1 cellular context compared by ENCODE assay signal in the genomic region with DNA sequence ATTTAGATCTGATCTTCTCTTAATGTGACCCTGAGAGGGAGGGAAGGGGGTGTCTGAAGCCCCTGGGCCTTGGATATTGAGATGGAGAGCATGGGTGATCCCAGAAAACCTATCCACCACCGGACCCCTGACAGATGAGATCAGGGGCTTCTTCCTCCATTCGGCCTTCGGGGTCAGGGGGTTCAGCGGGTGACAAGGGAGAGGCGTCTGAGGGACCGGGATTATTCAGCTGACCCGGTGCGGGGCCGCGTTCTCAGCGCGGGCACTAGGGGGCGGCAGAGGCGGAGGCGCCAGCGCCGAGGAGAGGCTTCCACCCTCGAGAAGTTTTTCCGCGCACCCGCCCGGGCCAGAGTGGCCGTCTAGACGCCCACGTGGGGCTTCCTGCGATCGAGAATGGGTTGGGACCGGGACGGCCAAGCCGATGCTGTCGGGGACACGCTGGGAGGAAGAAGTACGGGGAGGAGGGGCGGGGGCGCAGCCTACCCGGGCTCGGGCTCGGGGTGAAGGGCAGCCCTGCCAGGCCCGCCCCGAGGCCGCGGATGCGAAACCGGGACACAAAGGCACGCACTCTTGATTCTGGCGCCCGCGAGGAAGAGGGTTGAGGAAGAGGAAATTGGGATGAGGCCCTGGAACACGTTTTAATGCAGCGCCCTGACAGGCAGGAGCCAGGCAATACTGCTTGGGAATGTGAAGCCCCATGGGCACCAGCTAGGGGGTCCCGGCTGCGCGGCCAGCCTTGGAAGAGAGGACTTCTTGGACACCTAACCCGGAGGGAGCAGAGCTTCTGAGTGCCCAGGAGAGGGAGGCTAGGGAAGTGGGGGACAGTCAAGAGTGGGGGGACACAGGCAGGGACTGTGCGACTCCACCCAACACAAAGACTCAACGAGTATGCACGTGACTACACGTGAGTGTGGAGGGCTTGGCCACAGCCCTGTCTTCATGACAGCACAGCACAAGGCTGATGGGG.
TF ChIP-seq lines count a peak whose summit lies in the region.

No MANE protein-coding gene starts in this region.

TF ChIP-seq in HepG2, 621 proteins besides CTCF, POLR2A, EP300 and RAD21 (continued from another document and continues in another):
- TF ChIP-seq, protein P1, sequence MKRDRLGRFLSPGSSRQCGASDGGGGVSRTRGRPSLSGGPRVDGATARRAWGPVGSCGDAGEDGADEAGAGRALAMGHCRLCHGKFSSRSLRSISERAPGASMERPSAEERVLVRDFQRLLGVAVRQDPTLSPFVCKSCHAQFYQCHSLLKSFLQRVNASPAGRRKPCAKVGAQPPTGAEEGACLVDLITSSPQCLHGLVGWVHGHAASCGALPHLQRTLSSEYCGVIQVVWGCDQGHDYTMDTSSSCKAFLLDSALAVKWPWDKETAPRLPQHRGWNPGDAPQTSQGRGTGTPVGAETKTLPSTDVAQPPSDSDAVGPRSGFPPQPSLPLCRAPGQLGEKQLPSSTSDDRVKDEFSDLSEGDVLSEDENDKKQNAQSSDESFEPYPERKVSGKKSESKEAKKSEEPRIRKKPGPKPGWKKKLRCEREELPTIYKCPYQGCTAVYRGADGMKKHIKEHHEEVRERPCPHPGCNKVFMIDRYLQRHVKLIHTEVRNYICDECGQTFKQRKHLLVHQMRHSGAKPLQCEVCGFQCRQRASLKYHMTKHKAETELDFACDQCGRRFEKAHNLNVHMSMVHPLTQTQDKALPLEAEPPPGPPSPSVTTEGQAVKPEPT (CRISPR knock-in tag; IDR thresholded peaks at IDR 0.05; ENCODE audit: low read depth) = no peak
- TF ChIP-seq ADNP (CRISPR knock-in tag; IDR thresholded peaks at IDR 0.05) = no peak
- no peak; the same call in 1 of the 2 replicates for TF ChIP-seq FOSL2 (CRISPR knock-in tag; IDR thresholded peaks at IDR 0.05)
- no peak for TF ChIP-seq ZFP90 (CRISPR knock-in tag; IDR thresholded peaks at IDR 0.05; ENCODE audit: borderline replicate concordance)
- peak; percentile 49; the same call in 1 of the 2 replicates for TF ChIP-seq ZNF605 (CRISPR knock-in tag; IDR thresholded peaks at IDR 0.05)
- TF ChIP-seq ZBTB1 (CRISPR knock-in tag; IDR thresholded peaks at IDR 0.05; ENCODE audit: borderline replicate concordance) = no peak
- TF ChIP-seq REPIN1 (CRISPR knock-in tag; IDR thresholded peaks at IDR 0.05; ENCODE audit: borderline replicate concordance, low read depth) = 0 out of 2 replicates have a peak, but pooled peaks have one; percentile 2
- TF ChIP-seq, protein P2, sequence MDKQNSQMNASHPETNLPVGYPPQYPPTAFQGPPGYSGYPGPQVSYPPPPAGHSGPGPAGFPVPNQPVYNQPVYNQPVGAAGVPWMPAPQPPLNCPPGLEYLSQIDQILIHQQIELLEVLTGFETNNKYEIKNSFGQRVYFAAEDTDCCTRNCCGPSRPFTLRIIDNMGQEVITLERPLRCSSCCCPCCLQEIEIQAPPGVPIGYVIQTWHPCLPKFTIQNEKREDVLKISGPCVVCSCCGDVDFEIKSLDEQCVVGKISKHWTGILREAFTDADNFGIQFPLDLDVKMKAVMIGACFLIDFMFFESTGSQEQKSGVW (CRISPR knock-in tag; IDR thresholded peaks at IDR 0.05; ENCODE audit: borderline replicate concordance) = no peak
- peak; percentile 89 for TF ChIP-seq ZNF777 (CRISPR knock-in tag; IDR thresholded peaks at IDR 0.05)
- TF ChIP-seq CEBPB (IDR thresholded peaks at IDR 0.05; ENCODE audit: borderline replicate concordance, low read depth, low read length) = no peak
- no peak for TF ChIP-seq ZNF20 (CRISPR knock-in tag; IDR thresholded peaks at IDR 0.05)
- TF ChIP-seq IRF2 (CRISPR knock-in tag; IDR thresholded peaks at IDR 0.05) = no peak
- 0 out of 2 replicates have a peak, but pooled peaks have one; percentile 40 for TF ChIP-seq CAMTA2 (CRISPR knock-in tag; IDR thresholded peaks at IDR 0.05; ENCODE audit: borderline replicate concordance)
- TF ChIP-seq ZNF354B (CRISPR knock-in tag; IDR thresholded peaks at IDR 0.05) = no peak
- TF ChIP-seq HNRNPK (IDR thresholded peaks at IDR 0.05; ENCODE audit: low read depth, low read length, poor library complexity, severe bottlenecking) = peak; percentile 49
- TF ChIP-seq GABPB1 (CRISPR knock-in tag; IDR thresholded peaks at IDR 0.05) = peak; percentile 65; the same call in 1 of the 2 replicates
- TF ChIP-seq, protein P3, sequence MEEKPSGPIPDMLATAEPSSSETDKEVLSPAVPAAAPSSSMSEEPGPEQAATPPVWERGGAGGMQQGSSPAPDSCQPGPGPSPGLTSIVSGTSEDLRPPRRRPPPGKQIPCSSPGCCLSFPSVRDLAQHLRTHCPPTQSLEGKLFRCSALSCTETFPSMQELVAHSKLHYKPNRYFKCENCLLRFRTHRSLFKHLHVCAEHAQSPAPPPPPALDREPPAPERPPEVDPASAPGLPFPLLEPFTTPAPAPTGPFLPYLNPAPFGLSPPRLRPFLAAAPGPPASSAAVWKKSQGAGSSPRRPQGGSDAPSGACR (CRISPR knock-in tag; IDR thresholded peaks at IDR 0.05) = 0 out of 2 replicates have a peak, but pooled peaks have one; percentile 75
- TF ChIP-seq, protein P4, sequence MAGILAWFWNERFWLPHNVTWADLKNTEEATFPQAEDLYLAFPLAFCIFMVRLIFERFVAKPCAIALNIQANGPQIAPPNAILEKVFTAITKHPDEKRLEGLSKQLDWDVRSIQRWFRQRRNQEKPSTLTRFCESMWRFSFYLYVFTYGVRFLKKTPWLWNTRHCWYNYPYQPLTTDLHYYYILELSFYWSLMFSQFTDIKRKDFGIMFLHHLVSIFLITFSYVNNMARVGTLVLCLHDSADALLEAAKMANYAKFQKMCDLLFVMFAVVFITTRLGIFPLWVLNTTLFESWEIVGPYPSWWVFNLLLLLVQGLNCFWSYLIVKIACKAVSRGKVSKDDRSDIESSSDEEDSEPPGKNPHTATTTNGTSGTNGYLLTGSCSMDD (CRISPR knock-in tag; IDR thresholded peaks at IDR 0.05) = no peak
- no peak for TF ChIP-seq ZSCAN20 (CRISPR knock-in tag; IDR thresholded peaks at IDR 0.05; ENCODE audit: borderline replicate concordance)
- TF ChIP-seq, protein P5, sequence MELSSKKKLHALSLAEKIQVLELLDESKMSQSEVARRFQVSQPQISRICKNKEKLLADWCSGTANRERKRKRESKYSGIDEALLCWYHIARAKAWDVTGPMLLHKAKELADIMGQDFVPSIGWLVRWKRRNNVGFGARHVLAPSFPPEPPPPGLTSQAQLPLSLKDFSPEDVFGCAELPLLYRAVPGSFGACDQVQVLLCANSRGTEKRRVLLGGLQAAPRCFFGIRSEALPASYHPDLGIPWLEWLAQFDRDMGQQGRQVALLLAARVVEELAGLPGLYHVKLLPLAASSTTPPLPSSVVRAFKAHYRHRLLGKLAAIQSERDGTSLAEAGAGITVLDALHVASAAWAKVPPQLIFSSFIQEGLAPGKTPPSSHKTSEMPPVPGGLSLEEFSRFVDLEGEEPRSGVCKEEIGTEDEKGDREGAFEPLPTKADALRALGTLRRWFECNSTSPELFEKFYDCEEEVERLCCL (CRISPR knock-in tag; IDR thresholded peaks at IDR 0.05; ENCODE audit: borderline replicate concordance) = no peak
- TF ChIP-seq ZNF724P (CRISPR knock-in tag; IDR thresholded peaks at IDR 0.05; ENCODE audit: borderline replicate concordance) = 0 out of 2 replicates have a peak, but pooled peaks have one; percentile 58
- TF ChIP-seq, protein P6, sequence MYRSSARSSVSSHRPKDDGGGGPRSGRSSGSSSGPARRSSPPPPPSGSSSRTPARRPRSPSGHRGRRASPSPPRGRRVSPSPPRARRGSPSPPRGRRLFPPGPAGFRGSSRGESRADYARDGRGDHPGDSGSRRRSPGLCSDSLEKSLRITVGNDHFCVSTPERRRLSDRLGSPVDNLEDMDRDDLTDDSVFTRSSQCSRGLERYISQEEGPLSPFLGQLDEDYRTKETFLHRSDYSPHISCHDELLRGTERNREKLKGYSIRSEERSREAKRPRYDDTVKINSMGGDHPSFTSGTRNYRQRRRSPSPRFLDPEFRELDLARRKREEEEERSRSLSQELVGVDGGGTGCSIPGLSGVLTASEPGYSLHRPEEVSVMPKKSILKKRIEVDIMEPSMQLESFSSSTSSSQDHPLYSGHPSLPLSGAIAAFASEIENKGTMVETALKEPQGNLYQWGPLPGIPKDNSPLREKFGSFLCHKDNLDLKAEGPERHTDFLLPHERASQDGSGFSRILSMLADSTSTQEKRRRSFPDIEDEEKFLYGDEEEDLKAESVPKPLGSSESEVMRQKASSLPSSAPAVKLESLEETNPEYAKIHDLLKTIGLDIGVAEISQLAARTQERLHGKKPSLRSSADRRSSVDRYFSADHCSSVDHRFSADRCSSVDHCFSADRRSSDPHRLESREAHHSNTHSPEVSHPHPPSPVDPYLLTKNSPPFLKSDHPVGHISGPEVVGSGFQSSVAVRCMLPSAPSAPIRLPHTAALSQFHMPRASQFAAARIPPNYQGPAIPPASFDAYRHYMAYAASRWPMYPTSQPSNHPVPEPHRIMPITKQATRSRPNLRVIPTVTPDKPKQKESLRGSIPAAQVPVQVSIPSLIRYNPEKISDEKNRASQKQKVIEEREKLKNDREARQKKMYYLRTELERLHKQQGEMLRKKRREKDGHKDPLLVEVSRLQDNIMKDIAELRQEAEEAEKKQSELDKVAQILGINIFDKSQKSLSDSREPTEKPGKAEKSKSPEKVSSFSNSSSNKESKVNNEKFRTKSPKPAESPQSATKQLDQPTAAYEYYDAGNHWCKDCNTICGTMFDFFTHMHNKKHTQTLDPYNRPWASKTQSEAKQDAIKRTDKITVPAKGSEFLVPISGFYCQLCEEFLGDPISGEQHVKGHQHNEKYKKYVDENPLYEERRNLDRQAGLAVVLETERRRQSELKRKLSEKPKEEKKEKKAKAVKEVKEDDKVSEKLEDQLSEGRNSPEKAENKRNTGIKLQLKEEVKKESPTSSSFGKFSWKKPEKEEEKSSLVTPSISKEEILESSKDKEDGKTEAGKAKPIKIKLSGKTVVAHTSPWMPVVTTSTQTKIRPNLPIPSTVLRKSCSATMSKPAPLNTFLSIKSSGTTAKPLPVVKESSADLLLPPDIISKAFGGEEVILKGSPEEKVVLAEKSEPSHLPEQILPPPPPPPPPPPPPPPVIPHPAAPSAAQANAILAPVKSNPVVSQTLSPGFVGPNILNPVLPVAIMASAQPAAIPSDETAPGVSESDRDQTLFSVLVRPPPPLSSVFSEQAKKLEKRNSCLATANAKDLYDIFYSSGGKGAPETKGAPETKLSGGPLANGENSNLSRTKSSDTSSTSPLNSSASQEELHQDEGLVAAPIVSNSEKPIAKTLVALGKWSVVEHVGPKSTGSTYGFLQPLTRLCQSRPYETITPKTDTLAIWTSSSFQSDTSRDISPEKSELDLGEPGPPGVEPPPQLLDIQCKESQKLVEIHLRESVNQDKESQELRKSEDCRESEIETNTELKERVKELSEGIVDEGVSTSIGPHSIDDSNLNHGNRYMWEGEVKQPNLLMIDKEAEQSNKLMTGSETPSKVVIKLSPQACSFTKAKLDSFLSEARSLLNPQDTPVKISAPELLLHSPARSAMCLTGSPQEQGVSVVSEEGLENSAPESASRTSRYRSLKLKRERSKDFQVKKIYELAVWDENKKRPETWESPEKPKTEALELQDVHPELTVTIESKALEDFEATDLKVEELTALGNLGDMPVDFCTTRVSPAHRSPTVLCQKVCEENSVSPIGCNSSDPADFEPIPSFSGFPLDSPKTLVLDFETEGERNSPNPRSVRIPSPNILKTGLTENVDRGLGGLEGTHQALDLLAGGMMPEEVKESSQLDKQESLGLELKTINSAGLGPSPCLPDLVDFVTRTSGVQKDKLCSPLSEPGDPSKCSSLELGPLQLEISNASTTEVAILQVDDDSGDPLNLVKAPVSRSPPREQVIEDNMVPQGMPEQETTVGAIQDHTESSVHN (CRISPR knock-in tag; IDR thresholded peaks at IDR 0.05) = 0 out of 2 replicates have a peak, but pooled peaks have one; percentile 7
- TF ChIP-seq RFXANK (CRISPR knock-in tag; IDR thresholded peaks at IDR 0.05) = no peak
- TF ChIP-seq MLLT10 (CRISPR knock-in tag; IDR thresholded peaks at IDR 0.05) = no peak
- peak; percentile 48; the same call in 1 of the 2 replicates for TF ChIP-seq ZNF441 (CRISPR knock-in tag; IDR thresholded peaks at IDR 0.05; ENCODE audit: borderline replicate concordance)
- TF ChIP-seq RXRA (CRISPR knock-in tag; IDR thresholded peaks at IDR 0.05) = no peak
- TF ChIP-seq, protein P7, sequence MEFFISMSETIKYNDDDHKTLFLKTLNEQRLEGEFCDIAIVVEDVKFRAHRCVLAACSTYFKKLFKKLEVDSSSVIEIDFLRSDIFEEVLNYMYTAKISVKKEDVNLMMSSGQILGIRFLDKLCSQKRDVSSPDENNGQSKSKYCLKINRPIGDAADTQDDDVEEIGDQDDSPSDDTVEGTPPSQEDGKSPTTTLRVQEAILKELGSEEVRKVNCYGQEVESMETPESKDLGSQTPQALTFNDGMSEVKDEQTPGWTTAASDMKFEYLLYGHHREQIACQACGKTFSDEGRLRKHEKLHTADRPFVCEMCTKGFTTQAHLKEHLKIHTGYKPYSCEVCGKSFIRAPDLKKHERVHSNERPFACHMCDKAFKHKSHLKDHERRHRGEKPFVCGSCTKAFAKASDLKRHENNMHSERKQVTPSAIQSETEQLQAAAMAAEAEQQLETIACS (CRISPR knock-in tag; IDR thresholded peaks at IDR 0.05) = no peak
- TF ChIP-seq MAFF (IDR thresholded peaks at IDR 0.05; ENCODE audit: low read depth, low read length) = no peak
- TF ChIP-seq, protein P8, sequence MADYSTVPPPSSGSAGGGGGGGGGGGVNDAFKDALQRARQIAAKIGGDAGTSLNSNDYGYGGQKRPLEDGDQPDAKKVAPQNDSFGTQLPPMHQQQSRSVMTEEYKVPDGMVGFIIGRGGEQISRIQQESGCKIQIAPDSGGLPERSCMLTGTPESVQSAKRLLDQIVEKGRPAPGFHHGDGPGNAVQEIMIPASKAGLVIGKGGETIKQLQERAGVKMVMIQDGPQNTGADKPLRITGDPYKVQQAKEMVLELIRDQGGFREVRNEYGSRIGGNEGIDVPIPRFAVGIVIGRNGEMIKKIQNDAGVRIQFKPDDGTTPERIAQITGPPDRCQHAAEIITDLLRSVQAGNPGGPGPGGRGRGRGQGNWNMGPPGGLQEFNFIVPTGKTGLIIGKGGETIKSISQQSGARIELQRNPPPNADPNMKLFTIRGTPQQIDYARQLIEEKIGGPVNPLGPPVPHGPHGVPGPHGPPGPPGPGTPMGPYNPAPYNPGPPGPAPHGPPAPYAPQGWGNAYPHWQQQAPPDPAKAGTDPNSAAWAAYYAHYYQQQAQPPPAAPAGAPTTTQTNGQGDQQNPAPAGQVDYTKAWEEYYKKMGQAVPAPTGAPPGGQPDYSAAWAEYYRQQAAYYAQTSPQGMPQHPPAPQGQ (CRISPR knock-in tag; IDR thresholded peaks at IDR 0.05; ENCODE audit: borderline replicate concordance) = no peak
- TF ChIP-seq ZNF629 (CRISPR knock-in tag; conservative IDR thresholded peaks at IDR 0.05) = no peak
- TF ChIP-seq ZNF552 (CRISPR knock-in tag; IDR thresholded peaks at IDR 0.05; ENCODE audit: borderline replicate concordance) = 0 out of 2 replicates have a peak, but pooled peaks have one; percentile 36
- no peak for TF ChIP-seq ESRRA (CRISPR knock-in tag; IDR thresholded peaks at IDR 0.05; ENCODE audit: low read depth)
- TF ChIP-seq ZNF749 (CRISPR knock-in tag; IDR thresholded peaks at IDR 0.05; ENCODE audit: borderline replicate concordance) = no peak
- TF ChIP-seq AHR (CRISPR knock-in tag; IDR thresholded peaks at IDR 0.05) = no peak
